In the genomic region with DNA sequence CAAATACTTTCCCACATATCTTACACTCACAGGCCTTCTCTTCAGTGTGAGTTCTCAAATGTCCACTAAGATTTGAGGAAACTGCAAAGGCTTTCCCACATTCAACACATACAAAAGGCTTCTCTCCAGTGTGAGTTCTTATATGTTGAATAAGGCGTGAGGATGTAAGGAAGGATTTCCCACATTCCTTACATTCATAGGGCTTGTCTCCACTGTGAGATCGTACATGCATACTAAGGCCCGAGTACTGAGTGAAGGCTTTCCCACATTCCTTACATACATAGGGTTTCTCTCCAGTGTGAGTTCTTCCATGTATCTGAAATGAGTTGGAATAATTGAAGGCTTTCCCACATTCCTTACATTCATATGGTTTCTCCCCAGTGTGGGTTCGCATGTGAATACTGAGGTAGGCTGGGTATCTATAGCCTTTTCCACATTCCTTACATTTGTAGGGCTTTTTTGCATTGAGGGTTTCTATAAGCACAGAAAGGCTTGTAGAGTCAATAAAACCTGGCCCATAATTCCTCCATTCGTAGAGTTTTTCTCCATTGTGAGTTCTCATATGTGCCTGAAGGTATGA, we compare ENCODE assay signal across 18 cellular contexts. TPM values are rescaled to one million over a fixed set of nuclear protein-coding genes. Genes with fewer than 3 reads are reported as not detected.
A peak's percentile ranks its signal among the peaks of the same experiment; 100 is the strongest.
DNase-seq lines count a peak whose midpoint lies in the region; ATAC-seq, FAIRE-seq and TF ChIP-seq lines count a peak whose summit lies in the region.
"Had no signal": no experiment of that assay in that cellular context is flagged by ENCODE, and none has a peak within 500 bp of the region (broad histone marks: within the 10 kb centered on the region; RNA-seq: fewer than 3 reads in every experiment).

No MANE protein-coding gene starts in this region.

- H3K4me3 ChIP-seq in neural progenitor cell = peak overlapping the region; percentile 14
- H3K4me3 ChIP-seq: right atrium auricular region had no signal

- DNase-seq in GM12891 (ENCODE audit: insufficient read length, low spot score) (no peak), OCI-M1 (lab: John Stamatoyannopoulos, UW) (peak; percentile 21), erythroblast (lab: John Stamatoyannopoulos, UW) (peak; percentile 18 to 44), neural progenitor cell (ENCODE audit: low spot score) (no peak)
- DNase-seq in activated T-cell treated with anti-CD3 and anti-CD28 coated beads, Interleukin-2, amount 50 U/mL, for 72 hours = no peak
- DNase-seq: activated CD8-positive, alpha-beta T cell treated with anti-CD3 and anti-CD28 coated beads, Interleukin-2, amount 10 ng/mL, durations not matched to agents 7 days and 5 days; activated naive CD4-positive, alpha-beta T cell; CD4-positive, alpha-beta T cell; esophagus squamous epithelium; immature natural killer cell; naive B cell; NCI-H1436 treated with DMSO at 0.1 percent for 48 hours; NCI-H524 treated with DMSO at 0.1 percent for 48 hours had no signal

- peaks cover 83% of the 10 kb centered on the region for H3K36me3 Mint-ChIP-seq in neural progenitor cell
- peaks cover 67 to 79% of the 10 kb centered on the region in 2 donors for H3K36me3 Mint-ChIP-seq in activated T-cell treated with anti-CD3 and anti-CD28 coated beads, Interleukin-2, amount 50 U/mL, for 72 hours (ENCODE audit: insufficient read depth in 2 of 2)

- peaks cover 82% of the 10 kb centered on the region for H3K36me3 ChIP-seq in neural progenitor cell

- no peaks in the 10 kb centered on the region for H3K4me1 ChIP-seq in neural progenitor cell
- H3K4me1 ChIP-seq: esophagus squamous epithelium, right atrium auricular region had no signal

- peaks cover 64% of the 10 kb centered on the region for H3K9me3 ChIP-seq in neural progenitor cell (ENCODE audit: low read depth)

- no peaks in the 10 kb centered on the region for H4K20me1 ChIP-seq in neural progenitor cell (ENCODE audit: low read depth)

- no peak overlapping the region for H3K9ac ChIP-seq in neural progenitor cell

- no peak overlapping the region for H3K4me2 ChIP-seq in neural progenitor cell

- no peak for TF ChIP-seq CTCF in neural progenitor cell (IDR thresholded peaks at IDR 0.05)

- H3K79me2 ChIP-seq in neural progenitor cell (ENCODE audit: low read depth) = no peaks in the 10 kb centered on the region

- ATAC-seq in GM21786 (IDR thresholded peaks at IDR 0.05; ENCODE audit: unreplicated experiment) = no peak
- ATAC-seq in HG02970 (IDR thresholded peaks at IDR 0.05; ENCODE audit: low FRiP score, unreplicated experiment) = no peak
- no peak for ATAC-seq in activated T-cell treated with anti-CD3 and anti-CD28 coated beads, Interleukin-2, amount 50 U/mL, for 72 hours (replicated peaks in 1 of 2)
- ATAC-seq in HG02852 (IDR thresholded peaks at IDR 0.05; ENCODE audit: unreplicated experiment) = no peak
- ATAC-seq: activated CD8-positive, alpha-beta T cell treated with anti-CD3 and anti-CD28 coated beads, Interleukin-2, amount 10 ng/mL, durations not matched to agents 7 days and 5 days had no signal

- H3F3A ChIP-seq in neural progenitor cell (ENCODE audit: low read depth) = peaks cover 18% of the 10 kb centered on the region

- peaks cover 87% of the 10 kb centered on the region for H3K9me3 Mint-ChIP-seq in neural progenitor cell
- H3K9me3 Mint-ChIP-seq in activated T-cell treated with anti-CD3 and anti-CD28 coated beads, Interleukin-2, amount 50 U/mL, for 72 hours = peaks cover 22 to 50% of the 10 kb centered on the region in 2 donors

- H3K4me3 Mint-ChIP-seq in neural progenitor cell = no peak overlapping the region
- no peak overlapping the region for H3K4me3 Mint-ChIP-seq in activated T-cell treated with anti-CD3 and anti-CD28 coated beads, Interleukin-2, amount 50 U/mL, for 72 hours
- H3K4me3 Mint-ChIP-seq: activated CD8-positive, alpha-beta T cell treated with anti-CD3 and anti-CD28 coated beads, Interleukin-2, amount 10 ng/mL, durations not matched to agents 7 days and 5 days; CD4-positive, alpha-beta T cell; central memory CD8-positive, alpha-beta T cell; immature natural killer cell; naive B cell had no signal

- no peaks in the 10 kb centered on the region for H3K27me3 ChIP-seq in neural progenitor cell
- H3K27me3 ChIP-seq: esophagus squamous epithelium, right atrium auricular region had no signal

- no peak for TF ChIP-seq POLR2A in GM12891 (IDR thresholded peaks at IDR 0.05; ENCODE audit: low read depth, low read length)
- TF ChIP-seq POLR2A in erythroblast (IDR thresholded peaks at IDR 0.05; ENCODE audit: low read length) = no peak

- H2AFZ ChIP-seq in neural progenitor cell (replicated peaks) = no peak overlapping the region

- no peaks in the 10 kb centered on the region for H3K4me1 Mint-ChIP-seq in neural progenitor cell
- no peaks in the 10 kb centered on the region for H3K4me1 Mint-ChIP-seq in activated T-cell treated with anti-CD3 and anti-CD28 coated beads, Interleukin-2, amount 50 U/mL, for 72 hours (ENCODE audit: low read depth)
- H3K4me1 Mint-ChIP-seq: central memory CD8-positive, alpha-beta T cell; immature natural killer cell; naive B cell had no signal

- no peak for FAIRE-seq in GM12891 (lab: Jason Lieb, UNC)

- H3K27me3 Mint-ChIP-seq in neural progenitor cell (ENCODE audit: insufficient read depth, low read depth) = peaks cover 3% of the 10 kb centered on the region
- H3K27me3 Mint-ChIP-seq in activated T-cell treated with anti-CD3 and anti-CD28 coated beads, Interleukin-2, amount 50 U/mL, for 72 hours (ENCODE audit: low read depth) = no peaks in the 10 kb centered on the region
- H3K27me3 Mint-ChIP-seq: CD4-positive, alpha-beta T cell; central memory CD8-positive, alpha-beta T cell; naive B cell had no signal

- no peak overlapping the region for H3K27ac ChIP-seq in neural progenitor cell
- H3K27ac ChIP-seq: esophagus squamous epithelium, right atrium auricular region had no signal

- no peak overlapping the region for H3K27ac Mint-ChIP-seq in neural progenitor cell
- H3K27ac Mint-ChIP-seq in activated T-cell treated with anti-CD3 and anti-CD28 coated beads, Interleukin-2, amount 50 U/mL, for 72 hours = no peak overlapping the region
- H3K27ac Mint-ChIP-seq: activated CD8-positive, alpha-beta T cell treated with anti-CD3 and anti-CD28 coated beads, Interleukin-2, amount 10 ng/mL, durations not matched to agents 7 days and 5 days; CD4-positive, alpha-beta T cell; immature natural killer cell had no signal

TF ChIP-seq in GM12891, 5 proteins besides CTCF, POLR2A, EP300 and RAD21:
- TF ChIP-seq TAF1 (IDR thresholded peaks at IDR 0.05; ENCODE audit: low read depth, low read length) = no peak
- 0 out of 2 replicates have a peak, but pooled peaks have one; percentile 25 for TF ChIP-seq POLR2AphosphoS5 (IDR thresholded peaks at IDR 0.05; ENCODE audit: low read depth, low read length)

RNA-seq across cellular contexts. Expression of a gene that starts 9.6 kb away (rescaled TPM):
- polyA plus RNA-seq in GM12891 (2012; ENCODE audit: low read depth, missing spikeins) = 4.1 TPM
- total RNA-seq in neural progenitor cell (ENCODE audit: low replicate concordance) = 29.6 and 32.6 TPM in 2 replicates
- total RNA-seq in activated T-cell treated with anti-CD3 and anti-CD28 coated beads, Interleukin-2, amount 50 U/mL, for 72 hours = 10 to 100 TPM; 21.8 to 22.1 TPM

RNA-seq across cellular contexts. Expression of a gene that starts 30.4 kb away (rescaled TPM):
- 0.23 TPM for polyA plus RNA-seq in GM12891 (2012; ENCODE audit: low read depth, missing spikeins)
- not detected in 2 replicates for total RNA-seq in neural progenitor cell (ENCODE audit: low replicate concordance)
- total RNA-seq in activated T-cell treated with anti-CD3 and anti-CD28 coated beads, Interleukin-2, amount 50 U/mL, for 72 hours = under 1 TPM; 0.37 to 0.96 TPM
- total RNA-seq: CD4-positive, alpha-beta T cell; esophagus squamous epithelium; right atrium auricular region had no signal
- polyA plus RNA-seq: immature natural killer cell had no signal

RNA-seq across cellular contexts. Expression of a gene that starts 55.5 kb away (rescaled TPM):
- polyA plus RNA-seq in GM12891 (2012; ENCODE audit: low read depth, missing spikeins) = 8.9 TPM
- total RNA-seq in neural progenitor cell (ENCODE audit: low replicate concordance) = 134 and 178 TPM in 2 replicates
- 10 to 100 TPM; 71.2 to 91.5 TPM for total RNA-seq in activated T-cell treated with anti-CD3 and anti-CD28 coated beads, Interleukin-2, amount 50 U/mL, for 72 hours

Comparison
In these comparisons a context has a peak if more than half of its experiments do, and no peak if none do; other contexts are left out.
1. DNase-seq: peak in OCI-M1 (single experiment) and erythroblast (2 of 2); none in GM12891 (single experiment), neural progenitor cell (single experiment) and activated T-cell treated with anti-CD3 and anti-CD28 coated beads, Interleukin-2, amount 50 U/mL, for 72 hours (0 of 2).